8 cellular contexts compared by ENCODE assay signal in the genomic region with DNA sequence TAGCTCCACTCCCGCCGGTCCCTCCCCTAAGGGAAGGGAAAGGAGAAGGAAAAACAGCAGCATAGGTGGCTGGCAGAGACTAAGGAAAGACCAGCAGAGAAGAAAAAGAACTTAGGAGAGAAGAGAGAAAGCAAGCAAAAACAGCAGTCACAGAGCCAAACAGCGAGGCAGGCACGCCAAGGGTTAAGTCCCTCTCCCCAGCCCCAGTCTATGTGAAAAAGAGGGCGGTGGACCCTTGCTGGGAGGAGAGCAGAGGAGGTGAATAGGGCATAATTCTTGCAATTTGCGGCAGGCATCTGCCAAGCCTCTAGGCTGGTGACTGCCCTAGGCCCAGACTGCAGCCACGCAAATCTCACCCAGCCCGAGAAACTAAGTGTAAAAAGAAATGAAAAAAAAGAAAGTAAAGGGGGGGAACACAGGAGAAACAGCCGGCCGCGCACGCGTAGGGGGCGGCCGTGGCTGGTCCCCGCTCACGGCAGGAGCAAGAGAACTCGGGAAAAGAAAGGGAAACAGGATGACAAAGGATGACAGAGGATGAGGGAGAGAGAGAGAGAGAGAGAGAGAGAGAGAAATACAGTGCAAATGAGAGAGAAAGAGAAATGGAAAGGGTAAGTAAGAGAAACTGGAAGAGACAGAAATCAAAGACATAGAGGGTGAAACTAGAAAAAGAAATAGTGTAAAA. TPM values are rescaled to one million over a fixed set of nuclear protein-coding genes. Genes with fewer than 3 reads are reported as not detected.
DNase-seq lines count a peak whose midpoint lies in the region; ATAC-seq and TF ChIP-seq lines count a peak whose summit lies in the region.

No MANE protein-coding gene starts in this region.

- peak overlapping the region; percentile 71 for H3K4me3 Mint-ChIP-seq in activated CD4-positive, alpha-beta T cell treated with anti-CD3 and anti-CD28 coated beads, Interleukin-2, amount 10 ng/mL, durations not matched to agents 7 days and 5 days

- peak overlapping the region; percentile 88 for H3K27ac Mint-ChIP-seq in activated CD4-positive, alpha-beta T cell treated with anti-CD3 and anti-CD28 coated beads, Interleukin-2, amount 10 ng/mL, durations not matched to agents 7 days and 5 days

- H3K36me3 Mint-ChIP-seq in activated CD4-positive, alpha-beta T cell treated with anti-CD3 and anti-CD28 coated beads, Interleukin-2, amount 10 ng/mL, durations not matched to agents 7 days and 5 days (ENCODE audit: low read depth) = no peaks in the 10 kb centered on the region

- peaks cover 3% of the 10 kb centered on the region for H3K27me3 Mint-ChIP-seq in activated CD4-positive, alpha-beta T cell treated with anti-CD3 and anti-CD28 coated beads, Interleukin-2, amount 10 ng/mL, durations not matched to agents 7 days and 5 days

- no peak for TF ChIP-seq CTCF in GM12864 (IDR thresholded peaks at IDR 0.05; ENCODE audit: low read depth, low read length, missing control alignments)

- POLR2A ChIA-PET in activated CD4-positive, alpha-beta T cell treated with anti-CD3 and anti-CD28 coated beads, Interleukin-2, amount 10 ng/mL, durations not matched to agents 7 days and 5 days (lab: Charles Lee) = interaction anchor here (0.7 kb wide), 1 partner anchor 110 kb away, joined by 3 read pairs; no protein-coding TSS in a partner anchor

- no peaks in the 10 kb centered on the region for H3K9me3 Mint-ChIP-seq in activated CD4-positive, alpha-beta T cell treated with anti-CD3 and anti-CD28 coated beads, Interleukin-2, amount 10 ng/mL, durations not matched to agents 7 days and 5 days

- H3K4me3 ChIP-seq in GM12864 (ENCODE audit: low read depth, low read length) (peak overlapping the region; percentile 41), skeletal muscle cell (ENCODE audit: low read depth, low read length) (peak overlapping the region; percentile 29)

- peaks cover 27% of the 10 kb centered on the region for H3K4me1 Mint-ChIP-seq in activated CD4-positive, alpha-beta T cell treated with anti-CD3 and anti-CD28 coated beads, Interleukin-2, amount 10 ng/mL, durations not matched to agents 7 days and 5 days

- CTCF ChIA-PET in activated CD4-positive, alpha-beta T cell treated with anti-CD3 and anti-CD28 coated beads, Interleukin-2, amount 10 ng/mL, durations not matched to agents 7 days and 5 days (lab: Charles Lee) = no interaction called here

- ATAC-seq in HG02571 (IDR thresholded peaks at IDR 0.05; ENCODE audit: unreplicated experiment) = peak; percentile 47

- DNase-seq in GM12864 (ENCODE audit: low read depth) = no peak
- peak; percentile 12 for DNase-seq in activated CD4-positive, alpha-beta T cell treated with anti-CD3 and anti-CD28 coated beads, Interleukin-2, amount 10 ng/mL, durations not matched to agents 7 days and 5 days
- peak; percentile 40 for DNase-seq in fibroblast of peridontal ligament (ENCODE audit: extremely low read depth)
- no peak for DNase-seq in skeletal muscle cell (ENCODE audit: low read depth)
- DNase-seq in effector CD8-positive, alpha-beta T cell (lab: John Stamatoyannopoulos, UW) = no peak
- no peak for DNase-seq in NCI-H2029 (lab: John Stamatoyannopoulos, UW)
- no peak for DNase-seq in NCI-H2029 treated with DMSO at 0.1 percent for 48 hours (lab: John Stamatoyannopoulos, UW)

RNA-seq across cellular contexts. Expression of a gene that starts 48.6 kb away (rescaled TPM):
- not detected for total RNA-seq in activated CD4-positive, alpha-beta T cell treated with anti-CD3 and anti-CD28 coated beads, Interleukin-2, amount 10 ng/mL, durations not matched to agents 7 days and 5 days

RNA-seq across cellular contexts. Expression of a gene that starts 50.6 kb away (rescaled TPM):
- not detected for total RNA-seq in activated CD4-positive, alpha-beta T cell treated with anti-CD3 and anti-CD28 coated beads, Interleukin-2, amount 10 ng/mL, durations not matched to agents 7 days and 5 days

RNA-seq across cellular contexts. Expression of a gene that starts 56.5 kb away (rescaled TPM):
- total RNA-seq in activated CD4-positive, alpha-beta T cell treated with anti-CD3 and anti-CD28 coated beads, Interleukin-2, amount 10 ng/mL, durations not matched to agents 7 days and 5 days = under 1 TPM; 0.60 to 0.89 TPM

Comparison
In these comparisons a context has a peak if more than half of its experiments do, and no peak if none do; other contexts are left out.
1. DNase-seq: peak in activated CD4-positive, alpha-beta T cell treated with anti-CD3 and anti-CD28 coated beads, Interleukin-2, amount 10 ng/mL, durations not matched to agents 7 days and 5 days (single experiment) and fibroblast of peridontal ligament (single experiment); none in GM12864 (single experiment), skeletal muscle cell (single experiment), effector CD8-positive, alpha-beta T cell (single experiment), NCI-H2029 (single experiment) and NCI-H2029 treated with DMSO at 0.1 percent for 48 hours (single experiment).